ENCODE assay signal across 8 cellular contexts in genomic region chr1:203216274-203217138, GRCh38. TPM values are rescaled to one million over a fixed set of nuclear protein-coding genes. Genes with fewer than 3 reads are reported as not detected.
DNase-seq lines count a peak whose midpoint lies in the region; ATAC-seq lines count a peak whose summit lies in the region.

No MANE protein-coding gene starts in this region.

- ATAC-seq in GM18498 (IDR thresholded peaks at IDR 0.05; ENCODE audit: unreplicated experiment) (no peak), GM21526 (IDR thresholded peaks at IDR 0.05; ENCODE audit: low FRiP score, unreplicated experiment) (no peak)

- intact Hi-C loops in head of caudate nucleus (cut with DNase I) (loop anchor here (2.0 to 5.0 kb wide), 4 partner anchors 41 to 178 kb away; no protein-coding TSS in a partner anchor), posterior cingulate gyrus (cut with DNase I) (loop anchor here (1.0 to 5.0 kb wide), 3 partner anchors 44 to 177 kb away; no protein-coding TSS in a partner anchor)

- DNase-seq in EL (peak; percentile 58), NCI-H1048 (lab: John Stamatoyannopoulos, UW) (peak; percentile 11), SK-N-DZ (ENCODE audit: low spot score) (peak; percentile 69), head of caudate nucleus (peak in 41 of 42 donors; percentile 18 to 89 (median 70)), posterior cingulate gyrus (peak in 8 of 10 donors; percentile 33 to 90 (median 72))
- peak; percentile 40 for DNase-seq in activated naive CD4-positive, alpha-beta T cell treated with anti-CD3 and anti-CD28 coated beads, Interleukin-2, amount 50 U/mL, for 16 hours

RNA-seq across cellular contexts. Expression of gene CHIT1, which starts 13.0 kb away (rescaled TPM):
- polyA plus RNA-seq in SK-N-DZ (2014; cell fraction: cytosol; rRNA removed), result 0.01 TPM in 1 of 2 replicates, not detected in the other
- polyA plus RNA-seq in SK-N-DZ (2014; cell fraction: nucleus; rRNA removed), result 0.02 and 0.06 TPM in 2 replicates

RNA-seq across cellular contexts. Expression of gene CHI3L1, which starts 30.0 kb away (rescaled TPM):
- not detected in 2 replicates for polyA plus RNA-seq in SK-N-DZ (2014; cell fraction: cytosol; rRNA removed)
- polyA plus RNA-seq in SK-N-DZ (2014; cell fraction: nucleus; rRNA removed), result not detected in 2 replicates

RNA-seq across cellular contexts. Expression of gene MYBPH, which starts 40.9 kb away (rescaled TPM):
- not detected in 2 replicates for polyA plus RNA-seq in SK-N-DZ (2014; cell fraction: cytosol; rRNA removed)
- polyA plus RNA-seq in SK-N-DZ (2014; cell fraction: nucleus; rRNA removed), result not detected in 2 replicates

Comparison
In these comparisons a context has a peak if more than half of its experiments do, and no peak if none do; other contexts are left out.
1. DNase-seq: peak in every context shown above with its lines; median percentile 72 in posterior cingulate gyrus; 70 in head of caudate nucleus; 69 in SK-N-DZ; 58 in EL; 40 in activated naive CD4-positive, alpha-beta T cell treated with anti-CD3 and anti-CD28 coated beads, Interleukin-2, amount 50 U/mL, for 16 hours; 11 in NCI-H1048.